4 cellular contexts compared by ENCODE assay signal in genomic region chrX:47648376-47648775, GRCh38.
TF ChIP-seq lines count a peak whose summit lies in the region.

No MANE protein-coding gene starts in this region.

TF ChIP-seq in SK-N-SH, 30 proteins besides CTCF, POLR2A, EP300 and RAD21:
- TF ChIP-seq RFX5 (IDR thresholded peaks at IDR 0.05; ENCODE audit: low read length), result no peak
- no peak for TF ChIP-seq MEF2A (IDR thresholded peaks at IDR 0.05; ENCODE audit: borderline replicate concordance, low read depth)
- no peak for TF ChIP-seq SMC3 (IDR thresholded peaks at IDR 0.05; ENCODE audit: low read depth, low read length)
- TF ChIP-seq GABPA (IDR thresholded peaks at IDR 0.05; ENCODE audit: low read depth), result no peak
- no peak for TF ChIP-seq MAX (IDR thresholded peaks at IDR 0.05; ENCODE audit: low read depth)

TF ChIP-seq in SK-N-SH treated with all-trans-retinoic acid at 6 μM for 48 hours, 23 proteins besides CTCF, POLR2A, EP300 and RAD21:
- TF ChIP-seq TCF4 (CRISPR knock-in tag; IDR thresholded peaks at IDR 0.05; ENCODE audit: borderline replicate concordance), result no peak

TF ChIP-seq in GM12878, 131 proteins besides CTCF, POLR2A, EP300 and RAD21:
- TF ChIP-seq PML (IDR thresholded peaks at IDR 0.05; ENCODE audit: low read length) (no peak), MTA3 (IDR thresholded peaks at IDR 0.05; ENCODE audit: borderline replicate concordance, low read length) (peak; percentile 5; the same call in 1 of the 2 replicates)

TF ChIP-seq in GM12891, 5 proteins besides CTCF, POLR2A, EP300 and RAD21:
- TF ChIP-seq POLR2AphosphoS5 (IDR thresholded peaks at IDR 0.05; ENCODE audit: low read depth, low read length), result no peak
- TF ChIP-seq SPI1 (IDR thresholded peaks at IDR 0.05; ENCODE audit: low read depth, low read length), result no peak
- no peak for TF ChIP-seq POU2F2 (IDR thresholded peaks at IDR 0.05; ENCODE audit: low read depth, low read length)
- no peak for TF ChIP-seq PAX5 (IDR thresholded peaks at IDR 0.05; ENCODE audit: insufficient read depth, low read length, severe bottlenecking)
- no peak for TF ChIP-seq TAF1 (IDR thresholded peaks at IDR 0.05; ENCODE audit: low read depth, low read length)
